Comparison of ENCODE assay signal across 7 cellular contexts in the genomic region with DNA sequence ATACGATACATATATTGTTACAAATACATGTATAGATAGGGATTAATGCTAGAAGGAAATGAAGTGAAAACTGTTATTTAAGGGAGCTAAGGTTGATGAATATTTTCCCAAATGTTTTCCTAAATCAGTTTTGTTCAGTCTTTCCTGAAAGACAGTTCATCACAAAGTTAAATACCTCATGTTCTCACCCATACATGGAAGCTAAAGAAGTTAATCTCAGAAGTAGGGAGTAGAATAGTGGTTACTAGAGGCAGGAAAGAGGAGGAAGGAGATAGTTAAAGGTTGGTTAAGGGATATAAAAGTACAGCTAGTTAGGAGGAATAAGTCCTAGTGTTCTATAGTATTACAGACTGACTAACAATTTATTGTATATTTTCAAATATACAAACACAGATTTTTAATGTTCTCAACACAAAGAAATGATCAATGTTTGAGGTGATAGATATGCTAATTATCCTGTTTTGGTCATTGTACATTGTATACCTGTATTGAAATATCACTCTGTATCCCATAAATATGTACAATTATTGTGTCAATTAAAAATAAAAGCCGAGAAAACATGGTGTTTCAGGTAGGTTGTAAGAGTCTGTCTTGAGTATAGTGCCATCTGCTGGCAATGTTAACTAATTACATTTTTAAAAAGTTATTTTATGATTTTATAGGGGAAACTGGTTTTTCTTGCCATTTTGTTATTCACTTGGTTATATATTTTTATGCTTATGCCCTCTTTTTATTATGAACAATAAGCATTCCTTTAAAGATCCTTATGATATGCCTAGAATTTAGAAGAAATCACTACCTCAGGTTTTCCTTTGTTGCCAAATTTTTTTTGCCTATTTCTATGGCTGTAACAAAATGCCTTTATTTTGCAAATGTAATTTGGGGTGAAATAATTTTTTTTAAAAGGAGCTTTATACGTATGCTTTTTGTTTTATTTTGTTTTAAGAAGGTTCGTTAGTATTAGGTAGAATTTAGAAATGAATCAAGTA. TPM values are rescaled to one million over a fixed set of nuclear protein-coding genes. Genes with fewer than 3 reads are reported as not detected.
DNase-seq lines count a peak whose midpoint lies in the region; ATAC-seq, FAIRE-seq and TF ChIP-seq lines count a peak whose summit lies in the region.

No MANE protein-coding gene starts in this region.

- no peak overlapping the region for H3K4me3 ChIP-seq in GM06990 (replicated peaks; ENCODE audit: low read depth, low read length)
- H3K4me3 ChIP-seq in fibroblast of villous mesenchyme (ENCODE audit: low read depth, low read length), result no peak overlapping the region
- H3K4me3 ChIP-seq in small intestine (ENCODE audit: low read depth in 1 of 2, low read length in 2 of 2), result no peak overlapping the region

- FAIRE-seq in small intestine (lab: Jason Lieb, UNC), result peak; percentile 98

- in situ Hi-C loops in KBM-7 (cut with MboI; ENCODE audit: low pct_unique_long_range_greater_than_20kb, low sequenced_read_pairs), result loop anchor here (25.0 kb wide), 1 partner anchor 179 kb away; no protein-coding TSS in a partner anchor

- no peaks in the 10 kb centered on the region for H3K4me1 ChIP-seq in small intestine (ENCODE audit: control insufficient read depth in 2 of 2, insufficient read depth in 1 of 2, low read depth in 1 of 2, low read length in 1 of 2)

- H3K9me3 ChIP-seq in small intestine (ENCODE audit: control insufficient read depth, low read depth), result no peaks in the 10 kb centered on the region

- TF ChIP-seq CTCF in GM06990 (IDR thresholded peaks at IDR 0.05; ENCODE audit: insufficient read depth, low read length, poor library complexity, severe bottlenecking) (peak; percentile 27), fibroblast of villous mesenchyme (IDR thresholded peaks at IDR 0.05; ENCODE audit: insufficient read depth, low read depth, low read length) (peak; percentile 42)

- no peaks in the 10 kb centered on the region for H3K36me3 ChIP-seq in GM06990 (ENCODE audit: control insufficient read depth, insufficient read depth, low read length)
- H3K36me3 ChIP-seq in small intestine (ENCODE audit: control insufficient read depth in 2 of 2, insufficient read depth in 2 of 2, low read length in 2 of 2), result no peaks in the 10 kb centered on the region

- 49 to 52% (median 50%) methylated on average over 4 of the region's 4 CpGs for WGBS in small intestine, 3 donors

- DNase-seq in GM06990 (ENCODE audit: extremely low read depth, insufficient read length) (no peak), KBM-7 (peak; percentile 46), SHP77 treated with DMSO at 0.1 percent for 48 hours (lab: John Stamatoyannopoulos, UW) (peak; percentile 1), fibroblast of villous mesenchyme (ENCODE audit: low read depth) (peak; percentile 27), small intestine (peak; percentile 32), amniotic stem cell (lab: John Stamatoyannopoulos, UW) (no peak)

- H3K27me3 ChIP-seq in GM06990 (replicated peaks; ENCODE audit: control insufficient read depth, insufficient read depth, low read length), result no peaks in the 10 kb centered on the region
- no peaks in the 10 kb centered on the region for H3K27me3 ChIP-seq in small intestine (ENCODE audit: control insufficient read depth in 2 of 2, insufficient read depth in 2 of 2, low read length in 2 of 2)

- H3K27ac ChIP-seq in small intestine (ENCODE audit: low read depth in 1 of 2, low read length in 1 of 2), result no peak overlapping the region

- no peak for ATAC-seq in GM21786 (IDR thresholded peaks at IDR 0.05; ENCODE audit: unreplicated experiment)

RNA-seq across cellular contexts. Expression of gene ZDHHC17, which starts 26.9 kb away (rescaled TPM):
- 73.0 and 88.3 TPM in 2 replicates for total RNA-seq in fibroblast of villous mesenchyme
- polyA plus RNA-seq in small intestine, result 1 to 10 TPM; 2.2 to 7.2 (median 4.2) TPM

Comparison
In these comparisons a context has a peak if more than half of its experiments do, and no peak if none do; other contexts are left out.
1. DNase-seq: peak in KBM-7 (single experiment), SHP77 treated with DMSO at 0.1 percent for 48 hours (single experiment), fibroblast of villous mesenchyme (single experiment) and small intestine (single experiment); none in GM06990 (single experiment) and amniotic stem cell (single experiment).